In genomic region chr14:22472935-22473854, GRCh38 we compare ENCODE assay signal across 9 cellular contexts.
DNase-seq lines count a peak whose midpoint lies in the region; ATAC-seq, FAIRE-seq and TF ChIP-seq lines count a peak whose summit lies in the region.
"Had no signal": no experiment of that assay in that cellular context is flagged by ENCODE, and none has a peak within 500 bp of the region (broad histone marks: within the 10 kb centered on the region; RNA-seq: fewer than 3 reads in every experiment).

No MANE protein-coding gene starts in this region.

- CTCF ChIA-PET in BJ (lab: Yijun Ruan, JAX), result interaction anchor here (0.6 to 4.9 kb wide), 12 partner anchors 14 to 92 kb away, joined by 3 to 43 read pairs (median 4); no protein-coding TSS in a partner anchor

- peaks cover 2% of the 10 kb centered on the region for H3K4me1 Mint-ChIP-seq in progenitor cell of endocrine pancreas (ENCODE audit: low read depth)

- H3K27ac Mint-ChIP-seq in progenitor cell of endocrine pancreas, result no peak overlapping the region

- H3K9me3 ChIP-seq in SK-N-MC (ENCODE audit: low read depth, low read length), result no peaks in the 10 kb centered on the region

- peaks cover 54% of the 10 kb centered on the region for H3K4me1 ChIP-seq in KMS-11 (ENCODE audit: low read depth, poor library complexity, severe bottlenecking)

- no peak overlapping the region for H3K4me3 Mint-ChIP-seq in progenitor cell of endocrine pancreas (ENCODE audit: low read depth)

- no peaks in the 10 kb centered on the region for H3K79me2 ChIP-seq in KMS-11 (ENCODE audit: insufficient read depth, low read depth)

- DNase-seq in BJ (ENCODE audit: low read depth) (no peak), SK-N-MC (ENCODE audit: low read depth, low spot score) (peak; percentile 65), frontal cortex (ENCODE audit: low spot score in 2 of 2) (peak; percentile 38 to 44), progenitor cell of endocrine pancreas (ENCODE audit: low spot score, unreplicated experiment) (no peak), NCI-H510A (lab: John Stamatoyannopoulos, UW) (no peak), GM19240 (ENCODE audit: insufficient read length, low spot score) (no peak)

- no peaks in the 10 kb centered on the region for H4K20me1 ChIP-seq in KMS-11 (ENCODE audit: insufficient read depth)

- no peak overlapping the region; the same call in 1 of the 2 replicates for H3K4me2 ChIP-seq in KMS-11

- H2AFZ ChIP-seq in KMS-11 (ENCODE audit: low read depth), result peak overlapping the region; percentile 53; the same call in 1 of the 2 replicates

- no peaks in the 10 kb centered on the region for H3K36me3 ChIP-seq in BJ (ENCODE audit: control insufficient read depth, insufficient read depth, low read length)
- no peaks in the 10 kb centered on the region for H3K36me3 ChIP-seq in KMS-11 (ENCODE audit: insufficient read depth)
- no peaks in the 10 kb centered on the region for H3K36me3 ChIP-seq in SK-N-MC (ENCODE audit: insufficient read depth, low read length)

- POLR2A ChIA-PET in BJ (lab: Charles Lee), result no interaction called here

- H3K4me3 ChIP-seq in BJ (ENCODE audit: low read depth, low read length) (no peak overlapping the region), KMS-11 (IDR thresholded peaks at IDR 0.05; ENCODE audit: insufficient read depth, low read depth, low read length) (no peak overlapping the region), SK-N-MC (no peak overlapping the region)

- H3K27ac ChIP-seq in KMS-11 (no peak overlapping the region), SK-N-MC (no peak overlapping the region)

- no peaks in the 10 kb centered on the region for H3K9me3 Mint-ChIP-seq in progenitor cell of endocrine pancreas (ENCODE audit: low read depth)

- peak; percentile 55 for ATAC-seq in GM18868 (IDR thresholded peaks at IDR 0.05; ENCODE audit: unreplicated experiment)

- no peaks in the 10 kb centered on the region for H3K36me3 Mint-ChIP-seq in progenitor cell of endocrine pancreas (ENCODE audit: insufficient read depth)

- H3K9ac ChIP-seq in KMS-11 (no peak overlapping the region), SK-N-MC (ENCODE audit: insufficient read length) (no peak overlapping the region)

- H3K27me3 Mint-ChIP-seq in progenitor cell of endocrine pancreas, result peaks cover 9% of the 10 kb centered on the region

- FAIRE-seq in frontal cortex (lab: Jason Lieb, UNC), result no peak
- FAIRE-seq: islet of Langerhans had no signal

- TF ChIP-seq CTCF in BJ (IDR thresholded peaks at IDR 0.05; ENCODE audit: insufficient read depth, low read depth, low read length) (peak; percentile 31), KMS-11 (conservative IDR thresholded peaks at IDR 0.05; ENCODE audit: low read depth, low read length) (peak; percentile 74), progenitor cell of endocrine pancreas (IDR thresholded peaks at IDR 0.05; ENCODE audit: unreplicated experiment) (peak; percentile 57)

- peaks cover 1% of the 10 kb centered on the region for H3K27me3 ChIP-seq in BJ (ENCODE audit: control insufficient read depth, insufficient read depth, low read length)
- H3K27me3 ChIP-seq in KMS-11 (ENCODE audit: insufficient read depth, low read depth), result no peaks in the 10 kb centered on the region

Comparison
In these comparisons a context has a peak if more than half of its experiments do, and no peak if none do; other contexts are left out.
1. DNase-seq: peak in SK-N-MC (single experiment) and frontal cortex (2 of 2); none in BJ (single experiment), progenitor cell of endocrine pancreas (single experiment), NCI-H510A (single experiment) and GM19240 (single experiment).
2. Peak in every context shown above with its lines, with median percentiles within 50 percentile points of each other: CTCF ChIP-seq.